1 cellular context compared by ENCODE assay signal in the genomic region with DNA sequence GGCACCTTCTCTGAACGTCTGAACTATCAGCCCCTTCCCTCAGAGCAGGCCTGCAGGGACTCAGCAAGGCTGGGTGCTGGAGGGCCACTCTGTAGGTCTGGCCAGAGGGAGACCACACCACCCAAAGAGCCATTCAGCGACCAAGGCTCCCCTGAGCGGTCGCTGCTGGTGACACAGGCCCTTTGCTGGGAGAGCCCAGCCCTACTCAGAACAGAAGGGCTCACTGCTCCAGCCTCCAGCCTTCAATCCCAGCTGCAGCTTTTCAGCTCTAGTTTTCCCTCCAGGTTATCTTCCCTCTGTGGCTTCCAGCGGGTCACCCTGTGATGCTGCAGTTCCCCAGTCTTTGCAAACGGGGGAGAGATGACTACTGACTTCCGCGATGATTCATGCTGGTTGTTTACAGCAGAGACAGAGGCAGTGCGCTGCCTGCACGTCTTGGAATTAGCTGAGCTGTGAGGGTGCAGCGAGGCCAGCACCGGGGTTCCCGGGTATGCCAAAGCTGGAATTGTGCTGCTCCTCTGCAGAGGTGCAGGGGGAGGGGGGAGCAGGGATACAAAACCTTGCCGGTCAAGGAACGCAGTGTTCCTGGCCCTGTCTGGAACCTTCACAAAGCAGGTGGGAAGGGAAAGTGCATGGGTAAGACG.
TF ChIP-seq lines count a peak whose summit lies in the region.

No MANE protein-coding gene starts in this region.

TF ChIP-seq in HepG2, 621 proteins besides CTCF, POLR2A, EP300 and RAD21 (continued from another document and continues in another):
- TF ChIP-seq, protein P1, sequence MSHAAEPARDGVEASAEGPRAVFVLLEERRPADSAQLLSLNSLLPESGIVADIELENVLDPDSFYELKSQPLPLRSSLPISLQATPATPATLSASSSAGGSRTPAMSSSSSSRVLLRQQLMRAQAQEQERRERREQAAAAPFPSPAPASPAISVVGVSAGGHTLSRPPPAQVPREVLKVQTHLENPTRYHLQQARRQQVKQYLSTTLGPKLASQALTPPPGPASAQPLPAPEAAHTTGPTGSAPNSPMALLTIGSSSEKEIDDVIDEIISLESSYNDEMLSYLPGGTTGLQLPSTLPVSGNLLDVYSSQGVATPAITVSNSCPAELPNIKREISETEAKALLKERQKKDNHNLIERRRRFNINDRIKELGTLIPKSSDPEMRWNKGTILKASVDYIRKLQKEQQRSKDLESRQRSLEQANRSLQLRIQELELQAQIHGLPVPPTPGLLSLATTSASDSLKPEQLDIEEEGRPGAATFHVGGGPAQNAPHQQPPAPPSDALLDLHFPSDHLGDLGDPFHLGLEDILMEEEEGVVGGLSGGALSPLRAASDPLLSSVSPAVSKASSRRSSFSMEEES (CRISPR knock-in tag; IDR thresholded peaks at IDR 0.05), result 0 out of 2 replicates have a peak, but pooled peaks have one; percentile 22
- TF ChIP-seq KDM5B (CRISPR knock-in tag; IDR thresholded peaks at IDR 0.05; ENCODE audit: borderline replicate concordance) (peak; percentile 68; the same call in 1 of the 2 replicates), THAP11 (CRISPR knock-in tag; IDR thresholded peaks at IDR 0.05) (peak; percentile 45; the same call in 1 of the 2 replicates), ZNF614 (CRISPR knock-in tag; IDR thresholded peaks at IDR 0.05; ENCODE audit: borderline replicate concordance) (peak; percentile 38; the same call in 1 of the 2 replicates), NRL (CRISPR knock-in tag; IDR thresholded peaks at IDR 0.05; ENCODE audit: borderline replicate concordance) (peak; percentile 41; the same call in 1 of the 2 replicates), XRCC5 (optimal IDR thresholded peaks at IDR 0.05; ENCODE audit: low read length) (peak; percentile 69), ZMAT3 (CRISPR knock-in tag; conservative IDR thresholded peaks at IDR 0.05) (peak; percentile 8; the same call in 1 of the 2 replicates), KLF11 (CRISPR knock-in tag; IDR thresholded peaks at IDR 0.05) (no peak), MED1 (CRISPR knock-in tag; IDR thresholded peaks at IDR 0.05) (peak; percentile 87), ZNF331 (CRISPR knock-in tag; IDR thresholded peaks at IDR 0.05) (peak; percentile 27; the same call in 1 of the 2 replicates), STAG1 (CRISPR knock-in tag; IDR thresholded peaks at IDR 0.05) (peak; percentile 34; the same call in 1 of the 2 replicates), ZNF567 (CRISPR knock-in tag; IDR thresholded peaks at IDR 0.05; ENCODE audit: borderline replicate concordance) (0 out of 2 replicates have a peak, but pooled peaks have one; percentile 39), ZEB1 (IDR thresholded peaks at IDR 0.05; ENCODE audit: insufficient replicate concordance, low read depth) (no peak), ATF7 (IDR thresholded peaks at IDR 0.05) (no peak), ATF7 (CRISPR knock-in tag; IDR thresholded peaks at IDR 0.05) (0 out of 2 replicates have a peak, but pooled peaks have one; percentile 53), FOXA3 (CRISPR knock-in tag; IDR thresholded peaks at IDR 0.05) (peak; percentile 92), ZNF644 (CRISPR knock-in tag; IDR thresholded peaks at IDR 0.05; ENCODE audit: low read depth) (peak; percentile 13; the same call in 1 of the 2 replicates), ZNF329 (CRISPR knock-in tag; IDR thresholded peaks at IDR 0.05; ENCODE audit: low read depth) (no peak), ZNF737 (CRISPR knock-in tag; IDR thresholded peaks at IDR 0.05; ENCODE audit: borderline replicate concordance) (no peak)
- TF ChIP-seq, protein P2, sequence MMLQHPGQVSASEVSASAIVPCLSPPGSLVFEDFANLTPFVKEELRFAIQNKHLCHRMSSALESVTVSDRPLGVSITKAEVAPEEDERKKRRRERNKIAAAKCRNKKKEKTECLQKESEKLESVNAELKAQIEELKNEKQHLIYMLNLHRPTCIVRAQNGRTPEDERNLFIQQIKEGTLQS (CRISPR knock-in tag; IDR thresholded peaks at IDR 0.05), result peak; percentile 77
- TF ChIP-seq, protein P3, sequence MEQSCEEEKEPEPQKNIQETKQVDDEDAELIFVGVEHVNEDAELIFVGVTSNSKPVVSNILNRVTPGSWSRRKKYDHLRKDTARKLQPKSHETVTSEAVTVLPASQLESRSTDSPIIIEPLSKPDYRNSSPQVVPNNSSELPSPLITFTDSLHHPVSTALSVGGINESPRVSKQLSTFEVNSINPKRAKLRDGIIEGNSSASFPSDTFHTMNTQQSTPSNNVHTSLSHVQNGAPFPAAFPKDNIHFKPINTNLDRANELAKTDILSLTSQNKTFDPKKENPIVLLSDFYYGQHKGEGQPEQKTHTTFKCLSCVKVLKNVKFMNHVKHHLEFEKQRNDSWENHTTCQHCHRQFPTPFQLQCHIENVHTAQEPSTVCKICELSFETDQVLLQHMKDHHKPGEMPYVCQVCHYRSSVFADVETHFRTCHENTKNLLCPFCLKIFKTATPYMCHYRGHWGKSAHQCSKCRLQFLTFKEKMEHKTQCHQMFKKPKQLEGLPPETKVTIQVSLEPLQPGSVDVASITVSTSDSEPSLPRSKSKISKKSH (CRISPR knock-in tag; IDR thresholded peaks at IDR 0.05; ENCODE audit: borderline replicate concordance), result peak; percentile 49; the same call in 1 of the 2 replicates
- TF ChIP-seq, protein P4, sequence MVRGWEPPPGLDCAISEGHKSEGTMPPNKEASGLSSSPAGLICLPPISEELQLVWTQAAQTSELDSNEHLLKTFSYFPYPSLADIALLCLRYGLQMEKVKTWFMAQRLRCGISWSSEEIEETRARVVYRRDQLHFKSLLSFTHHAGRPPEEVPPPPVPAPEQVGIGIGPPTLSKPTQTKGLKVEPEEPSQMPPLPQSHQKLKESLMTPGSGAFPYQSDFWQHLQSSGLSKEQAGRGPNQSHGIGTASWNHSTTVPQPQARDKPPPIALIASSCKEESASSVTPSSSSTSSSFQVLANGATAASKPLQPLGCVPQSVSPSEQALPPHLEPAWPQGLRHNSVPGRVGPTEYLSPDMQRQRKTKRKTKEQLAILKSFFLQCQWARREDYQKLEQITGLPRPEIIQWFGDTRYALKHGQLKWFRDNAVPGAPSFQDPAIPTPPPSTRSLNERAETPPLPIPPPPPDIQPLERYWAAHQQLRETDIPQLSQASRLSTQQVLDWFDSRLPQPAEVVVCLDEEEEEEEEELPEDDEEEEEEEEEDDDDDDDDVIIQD (CRISPR knock-in tag; IDR thresholded peaks at IDR 0.05; ENCODE audit: low read depth), result peak; percentile 64; the same call in 1 of the 2 replicates
- TF ChIP-seq, protein P5, sequence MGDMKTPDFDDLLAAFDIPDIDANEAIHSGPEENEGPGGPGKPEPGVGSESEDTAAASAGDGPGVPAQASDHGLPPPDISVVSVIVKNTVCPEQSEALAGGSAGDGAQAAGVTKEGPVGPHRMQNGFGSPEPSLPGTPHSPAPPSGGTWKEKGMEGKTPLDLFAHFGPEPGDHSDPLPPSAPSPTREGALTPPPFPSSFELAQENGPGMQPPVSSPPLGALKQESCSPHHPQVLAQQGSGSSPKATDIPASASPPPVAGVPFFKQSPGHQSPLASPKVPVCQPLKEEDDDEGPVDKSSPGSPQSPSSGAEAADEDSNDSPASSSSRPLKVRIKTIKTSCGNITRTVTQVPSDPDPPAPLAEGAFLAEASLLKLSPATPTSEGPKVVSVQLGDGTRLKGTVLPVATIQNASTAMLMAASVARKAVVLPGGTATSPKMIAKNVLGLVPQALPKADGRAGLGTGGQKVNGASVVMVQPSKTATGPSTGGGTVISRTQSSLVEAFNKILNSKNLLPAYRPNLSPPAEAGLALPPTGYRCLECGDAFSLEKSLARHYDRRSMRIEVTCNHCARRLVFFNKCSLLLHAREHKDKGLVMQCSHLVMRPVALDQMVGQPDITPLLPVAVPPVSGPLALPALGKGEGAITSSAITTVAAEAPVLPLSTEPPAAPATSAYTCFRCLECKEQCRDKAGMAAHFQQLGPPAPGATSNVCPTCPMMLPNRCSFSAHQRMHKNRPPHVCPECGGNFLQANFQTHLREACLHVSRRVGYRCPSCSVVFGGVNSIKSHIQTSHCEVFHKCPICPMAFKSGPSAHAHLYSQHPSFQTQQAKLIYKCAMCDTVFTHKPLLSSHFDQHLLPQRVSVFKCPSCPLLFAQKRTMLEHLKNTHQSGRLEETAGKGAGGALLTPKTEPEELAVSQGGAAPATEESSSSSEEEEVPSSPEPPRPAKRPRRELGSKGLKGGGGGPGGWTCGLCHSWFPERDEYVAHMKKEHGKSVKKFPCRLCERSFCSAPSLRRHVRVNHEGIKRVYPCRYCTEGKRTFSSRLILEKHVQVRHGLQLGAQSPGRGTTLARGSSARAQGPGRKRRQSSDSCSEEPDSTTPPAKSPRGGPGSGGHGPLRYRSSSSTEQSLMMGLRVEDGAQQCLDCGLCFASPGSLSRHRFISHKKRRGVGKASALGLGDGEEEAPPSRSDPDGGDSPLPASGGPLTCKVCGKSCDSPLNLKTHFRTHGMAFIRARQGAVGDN (CRISPR knock-in tag; IDR thresholded peaks at IDR 0.05), result peak; percentile 81
- TF ChIP-seq, protein P6, sequence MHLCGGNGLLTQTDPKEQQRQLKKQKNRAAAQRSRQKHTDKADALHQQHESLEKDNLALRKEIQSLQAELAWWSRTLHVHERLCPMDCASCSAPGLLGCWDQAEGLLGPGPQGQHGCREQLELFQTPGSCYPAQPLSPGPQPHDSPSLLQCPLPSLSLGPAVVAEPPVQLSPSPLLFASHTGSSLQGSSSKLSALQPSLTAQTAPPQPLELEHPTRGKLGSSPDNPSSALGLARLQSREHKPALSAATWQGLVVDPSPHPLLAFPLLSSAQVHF (CRISPR knock-in tag; IDR thresholded peaks at IDR 0.05), result no peak
- TF ChIP-seq, protein P7, sequence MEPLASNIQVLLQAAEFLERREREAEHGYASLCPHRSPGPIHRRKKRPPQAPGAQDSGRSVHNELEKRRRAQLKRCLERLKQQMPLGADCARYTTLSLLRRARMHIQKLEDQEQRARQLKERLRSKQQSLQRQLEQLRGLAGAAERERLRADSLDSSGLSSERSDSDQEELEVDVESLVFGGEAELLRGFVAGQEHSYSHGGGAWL (CRISPR knock-in tag; IDR thresholded peaks at IDR 0.05), result 0 out of 2 replicates have a peak, but pooled peaks have one; percentile 16
- TF ChIP-seq, protein P8, sequence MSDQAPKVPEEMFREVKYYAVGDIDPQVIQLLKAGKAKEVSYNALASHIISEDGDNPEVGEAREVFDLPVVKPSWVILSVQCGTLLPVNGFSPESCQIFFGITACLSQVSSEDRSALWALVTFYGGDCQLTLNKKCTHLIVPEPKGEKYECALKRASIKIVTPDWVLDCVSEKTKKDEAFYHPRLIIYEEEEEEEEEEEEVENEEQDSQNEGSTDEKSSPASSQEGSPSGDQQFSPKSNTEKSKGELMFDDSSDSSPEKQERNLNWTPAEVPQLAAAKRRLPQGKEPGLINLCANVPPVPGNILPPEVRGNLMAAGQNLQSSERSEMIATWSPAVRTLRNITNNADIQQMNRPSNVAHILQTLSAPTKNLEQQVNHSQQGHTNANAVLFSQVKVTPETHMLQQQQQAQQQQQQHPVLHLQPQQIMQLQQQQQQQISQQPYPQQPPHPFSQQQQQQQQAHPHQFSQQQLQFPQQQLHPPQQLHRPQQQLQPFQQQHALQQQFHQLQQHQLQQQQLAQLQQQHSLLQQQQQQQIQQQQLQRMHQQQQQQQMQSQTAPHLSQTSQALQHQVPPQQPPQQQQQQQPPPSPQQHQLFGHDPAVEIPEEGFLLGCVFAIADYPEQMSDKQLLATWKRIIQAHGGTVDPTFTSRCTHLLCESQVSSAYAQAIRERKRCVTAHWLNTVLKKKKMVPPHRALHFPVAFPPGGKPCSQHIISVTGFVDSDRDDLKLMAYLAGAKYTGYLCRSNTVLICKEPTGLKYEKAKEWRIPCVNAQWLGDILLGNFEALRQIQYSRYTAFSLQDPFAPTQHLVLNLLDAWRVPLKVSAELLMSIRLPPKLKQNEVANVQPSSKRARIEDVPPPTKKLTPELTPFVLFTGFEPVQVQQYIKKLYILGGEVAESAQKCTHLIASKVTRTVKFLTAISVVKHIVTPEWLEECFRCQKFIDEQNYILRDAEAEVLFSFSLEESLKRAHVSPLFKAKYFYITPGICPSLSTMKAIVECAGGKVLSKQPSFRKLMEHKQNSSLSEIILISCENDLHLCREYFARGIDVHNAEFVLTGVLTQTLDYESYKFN (CRISPR knock-in tag; conservative IDR thresholded peaks at IDR 0.05), result peak; percentile 52; the same call in 1 of the 2 replicates
- TF ChIP-seq, protein P9, sequence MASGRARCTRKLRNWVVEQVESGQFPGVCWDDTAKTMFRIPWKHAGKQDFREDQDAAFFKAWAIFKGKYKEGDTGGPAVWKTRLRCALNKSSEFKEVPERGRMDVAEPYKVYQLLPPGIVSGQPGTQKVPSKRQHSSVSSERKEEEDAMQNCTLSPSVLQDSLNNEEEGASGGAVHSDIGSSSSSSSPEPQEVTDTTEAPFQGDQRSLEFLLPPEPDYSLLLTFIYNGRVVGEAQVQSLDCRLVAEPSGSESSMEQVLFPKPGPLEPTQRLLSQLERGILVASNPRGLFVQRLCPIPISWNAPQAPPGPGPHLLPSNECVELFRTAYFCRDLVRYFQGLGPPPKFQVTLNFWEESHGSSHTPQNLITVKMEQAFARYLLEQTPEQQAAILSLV (CRISPR knock-in tag; IDR thresholded peaks at IDR 0.05; ENCODE audit: borderline replicate concordance), result peak; percentile 52; the same call in 1 of the 2 replicates
- TF ChIP-seq, protein P10, sequence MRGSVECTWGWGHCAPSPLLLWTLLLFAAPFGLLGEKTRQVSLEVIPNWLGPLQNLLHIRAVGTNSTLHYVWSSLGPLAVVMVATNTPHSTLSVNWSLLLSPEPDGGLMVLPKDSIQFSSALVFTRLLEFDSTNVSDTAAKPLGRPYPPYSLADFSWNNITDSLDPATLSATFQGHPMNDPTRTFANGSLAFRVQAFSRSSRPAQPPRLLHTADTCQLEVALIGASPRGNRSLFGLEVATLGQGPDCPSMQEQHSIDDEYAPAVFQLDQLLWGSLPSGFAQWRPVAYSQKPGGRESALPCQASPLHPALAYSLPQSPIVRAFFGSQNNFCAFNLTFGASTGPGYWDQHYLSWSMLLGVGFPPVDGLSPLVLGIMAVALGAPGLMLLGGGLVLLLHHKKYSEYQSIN (CRISPR knock-in tag; IDR thresholded peaks at IDR 0.05; ENCODE audit: borderline replicate concordance), result no peak
- TF ChIP-seq, protein P11, sequence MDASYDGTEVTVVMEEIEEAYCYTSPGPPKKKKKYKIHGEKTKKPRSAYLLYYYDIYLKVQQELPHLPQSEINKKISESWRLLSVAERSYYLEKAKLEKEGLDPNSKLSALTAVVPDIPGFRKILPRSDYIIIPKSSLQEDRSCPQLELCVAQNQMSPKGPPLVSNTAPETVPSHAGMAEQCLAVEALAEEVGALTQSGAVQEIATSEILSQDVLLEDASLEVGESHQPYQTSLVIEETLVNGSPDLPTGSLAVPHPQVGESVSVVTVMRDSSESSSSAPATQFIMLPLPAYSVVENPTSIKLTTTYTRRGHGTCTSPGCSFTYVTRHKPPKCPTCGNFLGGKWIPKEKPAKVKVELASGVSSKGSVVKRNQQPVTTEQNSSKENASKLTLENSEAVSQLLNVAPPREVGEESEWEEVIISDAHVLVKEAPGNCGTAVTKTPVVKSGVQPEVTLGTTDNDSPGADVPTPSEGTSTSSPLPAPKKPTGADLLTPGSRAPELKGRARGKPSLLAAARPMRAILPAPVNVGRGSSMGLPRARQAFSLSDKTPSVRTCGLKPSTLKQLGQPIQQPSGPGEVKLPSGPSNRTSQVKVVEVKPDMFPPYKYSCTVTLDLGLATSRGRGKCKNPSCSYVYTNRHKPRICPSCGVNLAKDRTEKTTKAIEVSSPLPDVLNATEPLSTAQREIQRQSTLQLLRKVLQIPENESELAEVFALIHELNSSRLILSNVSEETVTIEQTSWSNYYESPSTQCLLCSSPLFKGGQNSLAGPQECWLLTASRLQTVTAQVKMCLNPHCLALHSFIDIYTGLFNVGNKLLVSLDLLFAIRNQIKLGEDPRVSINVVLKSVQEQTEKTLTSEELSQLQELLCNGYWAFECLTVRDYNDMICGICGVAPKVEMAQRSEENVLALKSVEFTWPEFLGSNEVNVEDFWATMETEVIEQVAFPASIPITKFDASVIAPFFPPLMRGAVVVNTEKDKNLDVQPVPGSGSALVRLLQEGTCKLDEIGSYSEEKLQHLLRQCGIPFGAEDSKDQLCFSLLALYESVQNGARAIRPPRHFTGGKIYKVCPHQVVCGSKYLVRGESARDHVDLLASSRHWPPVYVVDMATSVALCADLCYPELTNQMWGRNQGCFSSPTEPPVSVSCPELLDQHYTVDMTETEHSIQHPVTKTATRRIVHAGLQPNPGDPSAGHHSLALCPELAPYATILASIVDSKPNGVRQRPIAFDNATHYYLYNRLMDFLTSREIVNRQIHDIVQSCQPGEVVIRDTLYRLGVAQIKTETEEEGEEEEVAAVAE (CRISPR knock-in tag; IDR thresholded peaks at IDR 0.05; ENCODE audit: borderline replicate concordance), result 0 out of 2 replicates have a peak, but pooled peaks have one; percentile 52
